ENCODE assay signal across 1 cellular context in the genomic region with DNA sequence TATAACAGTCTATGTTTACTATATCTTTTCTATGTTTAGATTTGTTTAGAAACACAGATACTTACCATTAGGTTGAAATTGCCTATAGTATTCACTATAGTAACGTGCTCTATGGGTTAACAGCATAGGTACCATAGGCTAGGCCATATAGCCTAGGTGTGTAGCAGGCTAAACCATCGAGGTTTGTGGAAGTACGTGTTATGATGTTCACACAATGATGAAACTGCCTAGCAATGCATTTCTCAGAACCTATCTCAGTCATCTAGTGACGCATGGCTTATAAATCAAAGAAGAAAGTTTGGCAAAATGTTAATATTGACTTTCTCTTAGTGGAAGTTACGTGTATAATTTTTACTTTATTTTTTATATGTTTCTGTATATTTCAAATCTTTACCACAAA.
TF ChIP-seq lines count a peak whose summit lies in the region.

No MANE protein-coding gene starts in this region.

TF ChIP-seq in K562, 482 proteins besides CTCF, POLR2A, EP300 and RAD21 (continued from another document and continues in another):
- TF ChIP-seq, protein P1, sequence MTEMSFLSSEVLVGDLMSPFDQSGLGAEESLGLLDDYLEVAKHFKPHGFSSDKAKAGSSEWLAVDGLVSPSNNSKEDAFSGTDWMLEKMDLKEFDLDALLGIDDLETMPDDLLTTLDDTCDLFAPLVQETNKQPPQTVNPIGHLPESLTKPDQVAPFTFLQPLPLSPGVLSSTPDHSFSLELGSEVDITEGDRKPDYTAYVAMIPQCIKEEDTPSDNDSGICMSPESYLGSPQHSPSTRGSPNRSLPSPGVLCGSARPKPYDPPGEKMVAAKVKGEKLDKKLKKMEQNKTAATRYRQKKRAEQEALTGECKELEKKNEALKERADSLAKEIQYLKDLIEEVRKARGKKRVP (CRISPR knock-in tag; IDR thresholded peaks at IDR 0.05), result peak; percentile 91
- TF ChIP-seq DMBX1 (CRISPR knock-in tag; IDR thresholded peaks at IDR 0.05; ENCODE audit: borderline replicate concordance) (peak; percentile 41; the same call in 1 of the 2 replicates), ZBTB17 (CRISPR knock-in tag; IDR thresholded peaks at IDR 0.05) (0 out of 2 replicates have a peak, but pooled peaks have one; percentile 15), ATF7 (IDR thresholded peaks at IDR 0.05) (peak; percentile 39; the same call in 1 of the 2 replicates), DDX20 (tag; IDR thresholded peaks at IDR 0.05; ENCODE audit: low read depth) (peak; percentile 52; the same call in 1 of the 2 replicates), JUND (IDR thresholded peaks at IDR 0.05; ENCODE audit: borderline replicate concordance, low read depth, low read length) (peak; percentile 44; the same call in 1 of the 2 replicates), JUND (tag; IDR thresholded peaks at IDR 0.05; ENCODE audit: borderline replicate concordance, low read depth, low read length) (peak; percentile 11; the same call in 1 of the 3 replicates), L3MBTL2 (IDR thresholded peaks at IDR 0.05) (peak; percentile 69), SMAD3 (CRISPR knock-in tag; conservative IDR thresholded peaks at IDR 0.05) (0 out of 2 replicates have a peak, but pooled peaks have one; percentile 18), MEIS2 (IDR thresholded peaks at IDR 0.05; ENCODE audit: partially characterized antibody) (peak; percentile 79), ZFP36 (IDR thresholded peaks at IDR 0.05; ENCODE audit: low read depth, low read length, partially characterized antibody) (no peak), ETV6 (IDR thresholded peaks at IDR 0.05; ENCODE audit: borderline replicate concordance in 1 of 2, low read depth in 2 of 2, low read length in 1 of 2) (no peak), ETV6 (CRISPR knock-in tag; IDR thresholded peaks at IDR 0.05; ENCODE audit: borderline replicate concordance) (no peak), PPARD (CRISPR knock-in tag; IDR thresholded peaks at IDR 0.05) (no peak), HDGF (IDR thresholded peaks at IDR 0.05) (no peak), ZKSCAN3 (CRISPR knock-in tag; IDR thresholded peaks at IDR 0.05) (no peak), TRIM24 (IDR thresholded peaks at IDR 0.05) (peak; percentile 66 to 82; a peak in 2 of 4 replicates), FOSL1 (tag; conservative IDR thresholded peaks at IDR 0.05) (peak; percentile 74), SMAD4 (CRISPR knock-in tag; conservative IDR thresholded peaks at IDR 0.05) (peak; percentile 16; the same call in 1 of the 2 replicates), ATF1 (CRISPR knock-in tag; IDR thresholded peaks at IDR 0.05) (no peak), ATF1 (tag; IDR thresholded peaks at IDR 0.05) (0 out of 2 replicates have a peak, but pooled peaks have one; percentile 15), ZNF644 (tag; IDR thresholded peaks at IDR 0.05; ENCODE audit: low read depth) (no peak), ZNF253 (CRISPR knock-in tag; conservative IDR thresholded peaks at IDR 0.05) (no peak), RBM15 (IDR thresholded peaks at IDR 0.05; ENCODE audit: insufficient read depth, low read length) (no peak)
- TF ChIP-seq, protein P2, sequence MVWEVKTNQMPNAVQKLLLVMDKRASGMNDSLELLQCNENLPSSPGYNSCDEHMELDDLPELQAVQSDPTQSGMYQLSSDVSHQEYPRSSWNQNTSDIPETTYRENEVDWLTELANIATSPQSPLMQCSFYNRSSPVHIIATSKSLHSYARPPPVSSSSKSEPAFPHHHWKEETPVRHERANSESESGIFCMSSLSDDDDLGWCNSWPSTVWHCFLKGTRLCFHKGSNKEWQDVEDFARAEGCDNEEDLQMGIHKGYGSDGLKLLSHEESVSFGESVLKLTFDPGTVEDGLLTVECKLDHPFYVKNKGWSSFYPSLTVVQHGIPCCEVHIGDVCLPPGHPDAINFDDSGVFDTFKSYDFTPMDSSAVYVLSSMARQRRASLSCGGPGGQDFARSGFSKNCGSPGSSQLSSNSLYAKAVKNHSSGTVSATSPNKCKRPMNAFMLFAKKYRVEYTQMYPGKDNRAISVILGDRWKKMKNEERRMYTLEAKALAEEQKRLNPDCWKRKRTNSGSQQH (CRISPR knock-in tag; IDR thresholded peaks at IDR 0.05), result no peak
- TF ChIP-seq, protein P3, sequence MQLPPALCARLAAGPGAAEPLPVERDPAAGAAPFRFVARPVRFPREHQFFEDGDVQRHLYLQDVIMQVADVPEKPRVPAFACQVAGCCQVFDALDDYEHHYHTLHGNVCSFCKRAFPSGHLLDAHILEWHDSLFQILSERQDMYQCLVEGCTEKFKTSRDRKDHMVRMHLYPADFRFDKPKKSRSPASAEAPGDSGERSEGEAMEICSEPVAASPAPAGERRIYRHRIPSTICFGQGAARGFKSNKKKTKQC (CRISPR knock-in tag; IDR thresholded peaks at IDR 0.05), result no peak
- TF ChIP-seq, protein P4, sequence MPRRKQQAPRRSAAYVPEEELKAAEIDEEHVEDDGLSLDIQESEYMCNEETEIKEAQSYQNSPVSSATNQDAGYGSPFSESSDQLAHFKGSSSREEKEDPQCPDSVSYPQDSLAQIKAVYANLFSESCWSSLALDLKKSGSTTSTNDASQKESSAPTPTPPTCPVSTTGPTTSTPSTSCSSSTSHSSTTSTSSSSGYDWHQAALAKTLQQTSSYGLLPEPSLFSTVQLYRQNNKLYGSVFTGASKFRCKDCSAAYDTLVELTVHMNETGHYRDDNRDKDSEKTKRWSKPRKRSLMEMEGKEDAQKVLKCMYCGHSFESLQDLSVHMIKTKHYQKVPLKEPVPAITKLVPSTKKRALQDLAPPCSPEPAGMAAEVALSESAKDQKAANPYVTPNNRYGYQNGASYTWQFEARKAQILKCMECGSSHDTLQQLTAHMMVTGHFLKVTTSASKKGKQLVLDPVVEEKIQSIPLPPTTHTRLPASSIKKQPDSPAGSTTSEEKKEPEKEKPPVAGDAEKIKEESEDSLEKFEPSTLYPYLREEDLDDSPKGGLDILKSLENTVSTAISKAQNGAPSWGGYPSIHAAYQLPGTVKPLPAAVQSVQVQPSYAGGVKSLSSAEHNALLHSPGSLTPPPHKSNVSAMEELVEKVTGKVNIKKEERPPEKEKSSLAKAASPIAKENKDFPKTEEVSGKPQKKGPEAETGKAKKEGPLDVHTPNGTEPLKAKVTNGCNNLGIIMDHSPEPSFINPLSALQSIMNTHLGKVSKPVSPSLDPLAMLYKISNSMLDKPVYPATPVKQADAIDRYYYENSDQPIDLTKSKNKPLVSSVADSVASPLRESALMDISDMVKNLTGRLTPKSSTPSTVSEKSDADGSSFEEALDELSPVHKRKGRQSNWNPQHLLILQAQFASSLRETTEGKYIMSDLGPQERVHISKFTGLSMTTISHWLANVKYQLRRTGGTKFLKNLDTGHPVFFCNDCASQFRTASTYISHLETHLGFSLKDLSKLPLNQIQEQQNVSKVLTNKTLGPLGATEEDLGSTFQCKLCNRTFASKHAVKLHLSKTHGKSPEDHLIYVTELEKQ (CRISPR knock-in tag; IDR thresholded peaks at IDR 0.05), result no peak
- TF ChIP-seq, protein P5, sequence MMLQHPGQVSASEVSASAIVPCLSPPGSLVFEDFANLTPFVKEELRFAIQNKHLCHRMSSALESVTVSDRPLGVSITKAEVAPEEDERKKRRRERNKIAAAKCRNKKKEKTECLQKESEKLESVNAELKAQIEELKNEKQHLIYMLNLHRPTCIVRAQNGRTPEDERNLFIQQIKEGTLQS (IDR thresholded peaks at IDR 0.05), result peak; percentile 73; the same call in 1 of the 2 replicates
- TF ChIP-seq, protein P5 (CRISPR knock-in tag; conservative IDR thresholded peaks at IDR 0.05), result no peak
- TF ChIP-seq, protein P6, sequence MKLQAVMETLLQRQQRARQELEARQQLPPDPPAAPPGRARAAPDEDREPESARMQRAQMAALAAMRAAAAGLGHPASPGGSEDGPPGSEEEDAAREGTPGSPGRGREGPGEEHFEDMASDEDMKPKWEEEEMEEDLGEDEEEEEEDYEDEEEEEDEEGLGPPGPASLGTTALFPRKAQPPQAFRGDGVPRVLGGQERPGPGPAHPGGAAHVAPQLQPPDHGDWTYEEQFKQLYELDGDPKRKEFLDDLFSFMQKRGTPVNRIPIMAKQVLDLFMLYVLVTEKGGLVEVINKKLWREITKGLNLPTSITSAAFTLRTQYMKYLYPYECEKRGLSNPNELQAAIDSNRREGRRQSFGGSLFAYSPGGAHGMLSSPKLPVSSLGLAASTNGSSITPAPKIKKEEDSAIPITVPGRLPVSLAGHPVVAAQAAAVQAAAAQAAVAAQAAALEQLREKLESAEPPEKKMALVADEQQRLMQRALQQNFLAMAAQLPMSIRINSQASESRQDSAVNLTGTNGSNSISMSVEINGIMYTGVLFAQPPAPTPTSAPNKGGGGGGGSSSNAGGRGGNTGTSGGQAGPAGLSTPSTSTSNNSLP (IDR thresholded peaks at IDR 0.05; ENCODE audit: borderline replicate concordance, low read depth, low read length), result no peak
- TF ChIP-seq, protein P7, sequence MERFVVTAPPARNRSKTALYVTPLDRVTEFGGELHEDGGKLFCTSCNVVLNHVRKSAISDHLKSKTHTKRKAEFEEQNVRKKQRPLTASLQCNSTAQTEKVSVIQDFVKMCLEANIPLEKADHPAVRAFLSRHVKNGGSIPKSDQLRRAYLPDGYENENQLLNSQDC (CRISPR knock-in tag; IDR thresholded peaks at IDR 0.05), result no peak
- TF ChIP-seq, protein P8, sequence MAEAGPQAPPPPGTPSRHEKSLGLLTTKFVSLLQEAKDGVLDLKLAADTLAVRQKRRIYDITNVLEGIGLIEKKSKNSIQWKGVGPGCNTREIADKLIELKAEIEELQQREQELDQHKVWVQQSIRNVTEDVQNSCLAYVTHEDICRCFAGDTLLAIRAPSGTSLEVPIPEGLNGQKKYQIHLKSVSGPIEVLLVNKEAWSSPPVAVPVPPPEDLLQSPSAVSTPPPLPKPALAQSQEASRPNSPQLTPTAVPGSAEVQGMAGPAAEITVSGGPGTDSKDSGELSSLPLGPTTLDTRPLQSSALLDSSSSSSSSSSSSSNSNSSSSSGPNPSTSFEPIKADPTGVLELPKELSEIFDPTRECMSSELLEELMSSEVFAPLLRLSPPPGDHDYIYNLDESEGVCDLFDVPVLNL (CRISPR knock-in tag; IDR thresholded peaks at IDR 0.05; ENCODE audit: low read depth), result no peak
- TF ChIP-seq, protein P9, sequence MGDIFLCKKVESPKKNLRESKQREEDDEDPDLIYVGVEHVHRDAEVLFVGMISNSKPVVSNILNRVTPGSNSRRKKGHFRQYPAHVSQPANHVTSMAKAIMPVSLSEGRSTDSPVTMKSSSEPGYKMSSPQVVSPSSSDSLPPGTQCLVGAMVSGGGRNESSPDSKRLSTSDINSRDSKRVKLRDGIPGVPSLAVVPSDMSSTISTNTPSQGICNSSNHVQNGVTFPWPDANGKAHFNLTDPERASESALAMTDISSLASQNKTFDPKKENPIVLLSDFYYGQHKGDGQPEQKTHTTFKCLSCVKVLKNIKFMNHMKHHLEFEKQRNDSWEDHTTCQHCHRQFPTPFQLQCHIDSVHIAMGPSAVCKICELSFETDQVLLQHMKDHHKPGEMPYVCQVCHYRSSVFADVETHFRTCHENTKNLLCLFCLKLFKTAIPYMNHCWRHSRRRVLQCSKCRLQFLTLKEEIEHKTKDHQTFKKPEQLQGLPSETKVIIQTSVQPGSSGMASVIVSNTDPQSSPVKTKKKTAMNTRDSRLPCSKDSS (IDR thresholded peaks at IDR 0.05; ENCODE audit: low read depth, partially characterized antibody), result no peak
